Comparison of ENCODE assay signal across 19 cellular contexts in the genomic region with DNA sequence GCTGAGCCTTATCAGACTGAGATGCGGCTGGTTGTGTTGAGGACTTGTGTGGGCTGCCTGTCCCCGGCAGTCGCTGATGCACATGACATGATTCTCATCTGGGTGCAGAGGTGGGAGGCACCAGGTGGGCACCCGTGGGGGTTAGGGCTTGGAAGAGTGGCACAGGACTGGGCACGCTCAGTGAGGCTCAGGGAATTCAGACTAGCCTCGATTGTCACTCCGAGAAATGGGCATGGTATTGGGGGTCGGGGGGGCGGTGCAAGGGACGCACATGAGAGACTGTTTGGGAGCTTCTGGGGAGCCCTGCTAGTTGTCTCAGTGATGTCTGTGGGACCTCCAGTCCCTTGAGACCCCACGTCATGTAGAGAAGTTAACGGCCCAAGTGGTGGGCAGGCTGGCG. TPM values are rescaled to one million over a fixed set of nuclear protein-coding genes. Genes with fewer than 3 reads are reported as not detected.
DNase-seq lines count a peak whose midpoint lies in the region; ATAC-seq, FAIRE-seq and TF ChIP-seq lines count a peak whose summit lies in the region.
"Had no signal": no experiment of that assay in that cellular context is flagged by ENCODE, and none has a peak within 500 bp of the region (broad histone marks: within the 10 kb centered on the region; RNA-seq: fewer than 3 reads in every experiment).

No MANE protein-coding gene starts in this region.

- no peak for DNase-seq in GM12878 (ENCODE audit: low read depth, low spot score)
- DNase-seq in neuronal stem cell (ENCODE audit: low spot score): no peak
- no peak for DNase-seq in dedifferentiated amniotic fluid mesenchymal stem cell (ENCODE audit: extremely low spot score)
- DNase-seq in T-helper 9 cell: no peak
- no peak for DNase-seq in EL
- DNase-seq: CD4-positive, alpha-beta T cell; DMS79 had no signal

- no peak for TF ChIP-seq EP300 in GM12878 (IDR thresholded peaks at IDR 0.05; ENCODE audit: borderline replicate concordance in 1 of 2, control insufficient read depth in 1 of 2, low read depth in 2 of 2, low read length in 2 of 2)

- POLR2A ChIA-PET in HEK293 (lab: Yijun Ruan, JAX): no interaction called here
- POLR2A ChIA-PET in GM12878 (lab: Charles Lee): no interaction called here

- ATAC-seq in GM12878 (no peak), GM21423 (IDR thresholded peaks at IDR 0.05; ENCODE audit: unreplicated experiment) (no peak)
- ATAC-seq: A549, HCT116, K562 had no signal

- H2BK120ac ChIP-seq in neuronal stem cell (ENCODE audit: low read depth, low read length): peak overlapping the region; percentile 66

- H3K4me3 ChIP-seq in BLaER1 (no peak overlapping the region), HEK293 (ENCODE audit: low read depth, low read length) (no peak overlapping the region), GM12878 (no peak overlapping the region), neuronal stem cell (ENCODE audit: low read length in 2 of 2) (no peak overlapping the region)
- H3K4me3 ChIP-seq: A549; BLaER1 treated with 17β-estradiol and CSF1 and Interleukin-3, amounts not matched to agents 10 nM and 100 nM; K562 had no signal

- H3K4me2 ChIP-seq in BLaER1 (peak overlapping the region; percentile 42), GM12878 (ENCODE audit: control insufficient read depth, insufficient read depth) (no peak overlapping the region), neuronal stem cell (ENCODE audit: insufficient read depth, low read length, poor library complexity, severe bottlenecking) (no peak overlapping the region)
- H3K4me2 ChIP-seq: A549 had no signal

- TF ChIP-seq RAD21 in GM12878 (IDR thresholded peaks at IDR 0.05; ENCODE audit: insufficient read depth, low read depth, low read length): no peak

- H2BK12ac ChIP-seq in neuronal stem cell (ENCODE audit: low read length): no peak overlapping the region

- H3K23ac ChIP-seq in neuronal stem cell (ENCODE audit: low read depth, low read length, poor library complexity): peak overlapping the region; percentile 76

- H2BK5ac ChIP-seq in neuronal stem cell (ENCODE audit: low read length): no peak overlapping the region

- no peak for FAIRE-seq in GM12878 (lab: Jason Lieb, UNC)
- FAIRE-seq: A549, G401.6, GM19239, H54, K562 had no signal

- TF ChIP-seq POLR2A in GM12878 (IDR thresholded peaks at IDR 0.05; ENCODE audit: low read depth, low read length): peak; percentile 32; the same call in 1 of the 2 replicates

- H4K20me1 ChIP-seq in BLaER1 (no peaks in the 10 kb centered on the region), GM12878 (ENCODE audit: control insufficient read depth, insufficient read depth) (no peaks in the 10 kb centered on the region)

- H3K27ac ChIP-seq in BLaER1: no peak overlapping the region
- H3K27ac ChIP-seq in HEK293 (ENCODE audit: extremely low read depth, low read depth, low read length): no peak overlapping the region
- no peak overlapping the region for H3K27ac ChIP-seq in GM12878 (ENCODE audit: control insufficient read depth, insufficient read depth)
- no peak overlapping the region for H3K27ac ChIP-seq in neuronal stem cell (replicated peaks; ENCODE audit: low read length)
- H3K27ac ChIP-seq: A549; BLaER1 treated with 17β-estradiol and CSF1 and Interleukin-3, amounts not matched to agents 10 nM and 100 nM; HL-60 had no signal

- BruUV-seq in GM12878 (replicated peaks; lab: Mats Ljungman, UMichigan): TSS peak; percentile 56

- intact Hi-C loops in GM12878 (cut with micrococcal nuclease; ENCODE audit: unreplicated experiment): no loop called here

- H3K9me3 ChIP-seq in BLaER1 (no peaks in the 10 kb centered on the region), HEK293 (ENCODE audit: control insufficient read depth, insufficient read depth, low read depth, low read length) (no peaks in the 10 kb centered on the region), GM12878 (replicated peaks; ENCODE audit: control insufficient read depth, insufficient read depth, low read length) (no peaks in the 10 kb centered on the region; the same call in 2 of the 3 replicates), neuronal stem cell (replicated peaks in 1 of 2; ENCODE audit: control insufficient read depth in 2 of 2, insufficient read depth in 1 of 2, low read depth in 1 of 2, low read length in 2 of 2) (no peaks in the 10 kb centered on the region)
- H3K9me3 ChIP-seq: A549; BLaER1 treated with 17β-estradiol and CSF1 and Interleukin-3, amounts not matched to agents 10 nM and 100 nM had no signal

- no peak overlapping the region for H3K18ac ChIP-seq in neuronal stem cell (ENCODE audit: low read length)

- H3K4me1 ChIP-seq in BLaER1: peaks cover 45% of the 10 kb centered on the region
- H3K4me1 ChIP-seq in HEK293 (ENCODE audit: control insufficient read depth, insufficient read depth, low read length): no peaks in the 10 kb centered on the region
- peaks cover 29% of the 10 kb centered on the region for H3K4me1 ChIP-seq in GM12878 (ENCODE audit: control insufficient read depth, insufficient read depth, low read length)
- no peaks in the 10 kb centered on the region for H3K4me1 ChIP-seq in neuronal stem cell (ENCODE audit: control insufficient read depth in 2 of 2, insufficient read depth in 1 of 2, low read depth in 1 of 2, low read length in 2 of 2)
- H3K4me1 ChIP-seq: A549 had no signal

- SMC1A ChIA-PET in GM12878 (lab: Charles Lee; ENCODE audit: uncharacterized antibody, unreplicated experiment): no interaction called here

- no peak overlapping the region for H4K91ac ChIP-seq in neuronal stem cell (ENCODE audit: low read depth, low read length, poor library complexity)

- H4K8ac ChIP-seq in neuronal stem cell (ENCODE audit: low read depth, low read length): no peak overlapping the region

- H3K27me3 ChIP-seq in BLaER1: no peaks in the 10 kb centered on the region
- no peaks in the 10 kb centered on the region for H3K27me3 ChIP-seq in GM12878 (replicated peaks in 1 of 2; ENCODE audit: control insufficient read depth in 2 of 2, insufficient read depth in 2 of 2, low read length in 1 of 2)
- peaks cover 0 to 23% (median 0%) of the 10 kb centered on the region in 3 experiments for H3K27me3 ChIP-seq in neuronal stem cell (ENCODE audit: control insufficient read depth in 3 of 3, insufficient read depth in 3 of 3, low read depth in 1 of 3, low read length in 3 of 3)
- H3K27me3 ChIP-seq: BLaER1 treated with 17β-estradiol and CSF1 and Interleukin-3, amounts not matched to agents 10 nM and 100 nM had no signal

- no peak overlapping the region for H2BK15ac ChIP-seq in neuronal stem cell (ENCODE audit: low read length)

- no peaks in the 10 kb centered on the region for H3K79me2 ChIP-seq in GM12878 (ENCODE audit: control insufficient read depth, insufficient read depth, low read length)

- no peak overlapping the region for H2AFZ ChIP-seq in GM12878 (ENCODE audit: control insufficient read depth, low read depth, low read length)
- H2AFZ ChIP-seq in neuronal stem cell (ENCODE audit: low read length): no peak overlapping the region

- H3K14ac ChIP-seq in neuronal stem cell (ENCODE audit: low read length): no peak overlapping the region

- in situ Hi-C loops in GM12878 (cut with MboI): no loop called here

- 79% methylated on average over 13 of the region's 13 CpGs for WGBS in GM12878 (ENCODE audit: insufficient coverage, insufficient replicate concordance, low lambda C conversion rate, missing lambda C conversion rate)
- WGBS in neuronal stem cell (ENCODE audit: extremely low coverage in 2 of 2, insufficient read length in 2 of 2, insufficient replicate concordance in 1 of 2), 2 donors: no CpG with 5 or more reads among the region's 13 CpGs

- no peak overlapping the region for H3K4ac ChIP-seq in neuronal stem cell (ENCODE audit: low read length)

- peak overlapping the region; percentile 54 for H2AK5ac ChIP-seq in neuronal stem cell (ENCODE audit: low read depth, low read length)

- H3K79me1 ChIP-seq in neuronal stem cell (ENCODE audit: low read depth, low read length): no peaks in the 10 kb centered on the region

- peaks cover 52% of the 10 kb centered on the region for H3K36me3 ChIP-seq in BLaER1
- H3K36me3 ChIP-seq in HEK293 (ENCODE audit: control insufficient read depth in 2 of 2, insufficient read depth in 1 of 2, low read length in 2 of 2): no peaks in the 10 kb centered on the region
- no peaks in the 10 kb centered on the region for H3K36me3 ChIP-seq in GM12878 (ENCODE audit: control insufficient read depth in 2 of 2, insufficient read depth in 2 of 2, low read length in 1 of 2)
- H3K36me3 ChIP-seq in neuronal stem cell (replicated peaks in 1 of 2; ENCODE audit: control insufficient read depth in 2 of 2, insufficient read depth in 2 of 2, low read length in 2 of 2): no peaks in the 10 kb centered on the region

- RAD21 ChIA-PET in GM12878 (lab: Charles Lee; ENCODE audit: unreplicated experiment): no interaction called here

- CTCF ChIA-PET in HEK293 (lab: Yijun Ruan, JAX): interaction anchor here (0.6 kb wide), 1 partner anchor 26 kb away, joined by 6 read pairs; no protein-coding TSS in a partner anchor
- CTCF ChIA-PET in GM12878 (lab: Yijun Ruan, JAX): interaction anchor here (2.2 kb wide), 1 partner anchor 39 kb away, joined by 6 read pairs; no protein-coding TSS in a partner anchor

- TF ChIP-seq CTCF in HEK293 (tag by site-specific recombination; IDR thresholded peaks at IDR 0.05) (no peak), GM12878 (IDR thresholded peaks at IDR 0.05 in 2 of 3, conservative IDR thresholded peaks at IDR 0.05 in 1 of 3; ENCODE audit: control insufficient read depth in 2 of 3, extremely low read depth in 1 of 3, insufficient read depth in 1 of 3, low read depth in 3 of 3, low read length in 3 of 3) (no peak)

- H3K9ac ChIP-seq in BLaER1: no peak overlapping the region
- H3K9ac ChIP-seq in GM12878 (ENCODE audit: control insufficient read depth, insufficient read depth, low read length): no peak overlapping the region
- H3K9ac ChIP-seq in neuronal stem cell (ENCODE audit: low read depth, low read length, poor library complexity): no peak overlapping the region
- H3K9ac ChIP-seq: BLaER1 treated with 17β-estradiol and CSF1 and Interleukin-3, amounts not matched to agents 10 nM and 100 nM had no signal

RNA-seq across cellular contexts. Expression of a gene that starts 25.5 kb away (rescaled TPM):
- 70.3 and 76.1 TPM in 2 replicates for total RNA-seq in GM12878 (2013; cell fraction: nucleolus; rRNA removed)
- total RNA-seq in GM12878 (2014; rRNA removed) (9.4 and 10.1 TPM in 2 replicates), GM12878 (2014; rRNA removed; fragmentation: Illumina TruSeq; extraction: Trizol) (4.5 and 5.1 TPM in 2 replicates), GM12878 (2021) (8.9 and 9.4 TPM in 2 replicates)
- polyA plus RNA-seq in GM12878 (2011; ENCODE audit: low read depth): 3.2 TPM
- polyA plus RNA-seq in GM12878 (2011; rRNA removed) (11.2 and 12.5 TPM in 2 replicates), GM12878 (2014; fragmentation: Illumina TruSeq; extraction: Trizol) (3.3 and 5.6 TPM in 2 replicates), GM12878 (2014; fragmentation: Nextera tagmentation; extraction: Ambion mirVana) (1 to 10 TPM in 1 of 2 experiments, under 1 TPM in 1; 0.82 to 1.5 TPM), GM12878 (2014; rRNA removed) (9.9 and 10.7 TPM in 2 replicates), GM12878 (2016; fragmentation: Nextera tagmentation; extraction: Ambion mirVana) (1 to 10 TPM; 2.7 to 3.5 TPM)
- 9.3 and 12.2 TPM in 2 replicates for polyA plus RNA-seq in GM12878 (2011; cell fraction: cytosol; rRNA removed)
- 42.1 and 51.7 TPM in 2 replicates for polyA plus RNA-seq in GM12878 (2011; cell fraction: nucleus; rRNA removed)
- polyA plus RNA-seq in GM12878 (2012): 8.3 and 8.6 TPM in 2 replicates
- polyA minus RNA-seq in GM12878 (2011; rRNA and poly(A)+ RNA removed): 10.5 and 25.9 TPM in 2 replicates
- 5.3 and 5.5 TPM in 2 replicates for polyA minus RNA-seq in GM12878 (2011; cell fraction: cytosol; rRNA and poly(A)+ RNA removed)
- 11.3 and 11.5 TPM in 2 replicates for polyA minus RNA-seq in GM12878 (2011; cell fraction: nucleus; rRNA and poly(A)+ RNA removed)
- 0.01 TPM for polyA plus RNA-seq in neuronal stem cell (2013, experiment 1 of 2)
- polyA plus RNA-seq in neuronal stem cell (2013, experiment 2 of 2): 0.01 TPM
- polyA plus RNA-seq: A549, AG04450 had no signal
